ENCODE assay signal across 8 cellular contexts in the genomic region with DNA sequence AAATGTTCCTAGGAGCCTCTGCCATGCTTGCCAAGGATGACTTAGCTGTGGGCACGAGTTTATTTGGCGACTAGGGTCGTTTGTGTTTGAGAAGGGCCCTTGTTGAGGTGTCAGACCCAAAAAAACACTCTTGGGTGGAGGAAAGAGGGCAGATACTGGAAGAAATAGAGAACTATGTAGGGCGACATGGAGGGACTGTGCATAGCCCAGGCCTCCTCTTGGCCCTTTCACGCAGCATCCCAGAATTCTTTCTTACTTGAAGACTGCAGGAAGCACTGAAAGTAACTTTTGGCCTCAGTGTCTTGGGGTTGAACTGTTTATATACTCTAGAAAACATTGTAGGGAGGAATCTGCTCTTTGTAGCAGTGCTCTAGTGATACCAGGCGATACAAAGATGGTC.
DNase-seq lines count a peak whose midpoint lies in the region; ATAC-seq lines count a peak whose summit lies in the region.

No MANE protein-coding gene starts in this region.

- no peaks in the 10 kb centered on the region for H3K27me3 ChIP-seq in muscle layer of duodenum (ENCODE audit: low read depth, low read length)

- H3K36me3 ChIP-seq in KOPT-K1 (ENCODE audit: insufficient read depth, low read length), result no peaks in the 10 kb centered on the region
- no peaks in the 10 kb centered on the region for H3K36me3 ChIP-seq in muscle layer of duodenum (ENCODE audit: control insufficient read depth in 1 of 2, insufficient read depth in 2 of 2, low read length in 2 of 2)

- H3K9me3 ChIP-seq in KOPT-K1 (ENCODE audit: insufficient read depth, low read length, poor library complexity, severe bottlenecking) (no peaks in the 10 kb centered on the region), muscle layer of duodenum (ENCODE audit: control insufficient read depth in 1 of 2, low read length in 2 of 2) (no peaks in the 10 kb centered on the region)

- H3K36me3 Mint-ChIP-seq in central memory CD8-positive, alpha-beta T cell (ENCODE audit: insufficient read depth), result peaks cover 12% of the 10 kb centered on the region

- H3K4me3 Mint-ChIP-seq in central memory CD8-positive, alpha-beta T cell, result peak overlapping the region; percentile 91

- peak overlapping the region; percentile 74 for H3K27ac ChIP-seq in KOPT-K1 (ENCODE audit: low read depth, low read length, poor library complexity, severe bottlenecking)
- H3K27ac ChIP-seq in muscle layer of duodenum (ENCODE audit: low read length), result peak overlapping the region; percentile 58

- H3K27ac Mint-ChIP-seq in central memory CD8-positive, alpha-beta T cell (ENCODE audit: low read depth), result peak overlapping the region; percentile 94

- H3K27me3 Mint-ChIP-seq in central memory CD8-positive, alpha-beta T cell, result no peaks in the 10 kb centered on the region

- H3K4me1 Mint-ChIP-seq in central memory CD8-positive, alpha-beta T cell, result peaks cover 40% of the 10 kb centered on the region

- DNase-seq in EH (ENCODE audit: low read depth) (peak; percentile 46), midbrain (lab: John Stamatoyannopoulos, UW) (no peak)
- DNase-seq in central memory CD8-positive, alpha-beta T cell (ENCODE audit: low spot score in 2 of 2), result no peak

- H3K9me3 Mint-ChIP-seq in central memory CD8-positive, alpha-beta T cell, result no peaks in the 10 kb centered on the region

- H3K4me1 ChIP-seq in muscle layer of duodenum (ENCODE audit: control insufficient read depth in 1 of 2, insufficient read depth in 2 of 2, low read length in 2 of 2), result peaks cover 7 to 17% of the 10 kb centered on the region in 2 donors

- H3K4me3 ChIP-seq in muscle layer of duodenum (ENCODE audit: low read depth in 1 of 2, low read length in 2 of 2), result peak overlapping the region; percentile 85 to 94

- no peak for ATAC-seq in central memory CD8-positive, alpha-beta T cell (replicated peaks; ENCODE audit: extremely low read depth, poor library complexity, severe bottlenecking)
- ATAC-seq in HG02973 (IDR thresholded peaks at IDR 0.05; ENCODE audit: unreplicated experiment) (no peak), HG03520 (IDR thresholded peaks at IDR 0.05; ENCODE audit: unreplicated experiment) (no peak), GM21786 (IDR thresholded peaks at IDR 0.05; ENCODE audit: unreplicated experiment) (no peak)
